Comparison of ENCODE assay signal across 8 cellular contexts in the genomic region with DNA sequence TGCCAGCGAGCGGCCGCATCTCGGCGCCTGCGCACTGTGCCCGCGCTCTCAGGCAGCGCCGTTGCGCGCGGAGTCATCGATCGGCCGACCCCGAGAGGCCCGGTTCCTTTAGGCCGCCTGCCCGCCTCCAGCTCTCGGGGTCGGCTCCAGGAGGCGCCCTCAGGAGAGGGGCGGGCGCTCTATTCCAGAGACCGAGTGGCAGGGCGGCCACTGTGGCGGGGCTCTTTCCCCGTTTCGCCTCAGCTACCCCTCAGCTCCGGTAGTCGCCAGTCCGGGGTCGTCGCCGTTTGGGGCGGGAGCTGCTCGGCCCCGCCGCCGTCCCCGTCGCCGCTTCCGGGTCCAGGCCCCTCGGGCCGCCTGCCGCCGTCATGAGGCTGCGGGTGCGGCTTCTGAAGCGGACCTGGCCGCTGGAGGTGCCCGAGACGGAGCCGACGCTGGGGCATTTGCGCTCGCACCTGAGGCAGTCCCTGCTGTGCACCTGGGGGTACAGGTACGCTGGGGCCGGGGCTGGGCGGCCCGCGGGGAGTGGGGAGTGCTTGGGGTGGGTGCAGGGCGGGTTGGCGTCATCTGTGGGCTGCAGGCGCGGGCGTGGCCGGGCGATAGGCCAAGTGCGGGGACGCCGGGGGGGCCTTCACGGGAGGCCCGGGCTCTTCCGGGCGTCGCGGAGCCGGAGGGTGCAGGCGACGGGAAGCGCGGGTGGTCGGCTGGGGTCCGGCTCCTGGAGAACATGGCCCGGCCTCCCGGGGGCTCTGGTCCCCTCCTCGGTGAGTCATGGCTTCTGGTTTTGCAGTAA. TPM values are rescaled to one million over a fixed set of nuclear protein-coding genes. Genes with fewer than 3 reads are reported as not detected.
DNase-seq lines count a peak whose midpoint lies in the region; ATAC-seq, FAIRE-seq and TF ChIP-seq lines count a peak whose summit lies in the region.

TSS of gene FBXO7 (plus strand) at position 177 of the 793 bp plus-strand sequence. CDS start at position 369, 192 bp downstream.

- H3K9me3 ChIP-seq in BE2C: no peaks in the 10 kb centered on the region

- ATAC-seq in HG03457 (IDR thresholded peaks at IDR 0.05; ENCODE audit: unreplicated experiment): peak; percentile 64
- peak; percentile 82 for ATAC-seq in left lobe of liver

- peak within 1 kb of the TSS; percentile 76 for H3K4me3 ChIP-seq in BE2C (ENCODE audit: low read depth, low read length)

- peaks cover 7% of the 10 kb centered on the region; the same call in 1 of the 2 replicates for H3K4me1 ChIP-seq in BE2C

- peak; percentile 95 for DNase-seq in BE2C
- DNase-seq in GM19239 (ENCODE audit: insufficient read length, low spot score): peak; percentile 64
- DNase-seq in NCI-H69 (lab: John Stamatoyannopoulos, UW): peak; percentile 97
- peak; percentile 81 for DNase-seq in activated CD4-positive, alpha-beta T cell treated with anti-CD3 and anti-CD28 coated beads, Interleukin-2, amount 50 U/mL, for 1 hour
- peak; percentile 87 for DNase-seq in dedifferentiated amniotic fluid mesenchymal stem cell (ENCODE audit: extremely low spot score)
- peak; percentile 92 for DNase-seq in left lobe of liver (ENCODE audit: low spot score)
- DNase-seq in stimulated activated CD4-positive, alpha-beta T cell treated with anti-CD3 and anti-CD28 coated beads, Interleukin-2, amount 100 ng/mL, for 4 hours (ENCODE audit: low read depth): peak; percentile 80

- peak; percentile 44 for TF ChIP-seq CTCF in BE2C (IDR thresholded peaks at IDR 0.05; ENCODE audit: low read depth, low read length)

- H3K36me3 ChIP-seq in BE2C: no peaks in the 10 kb centered on the region

- peak; percentile 79 for FAIRE-seq in GM19239 (lab: Jason Lieb, UNC)

- no peaks in the 10 kb centered on the region for H3K27me3 ChIP-seq in BE2C

RNA-seq across cellular contexts. Expression of gene FBXO7, which starts in this region (rescaled TPM):
- 95.6 TPM for polyA plus RNA-seq in BE2C (2012; ENCODE audit: insufficient read depth, insufficient read length, low read depth)
- total RNA-seq in left lobe of liver: 53.2 TPM

Comparison
In these comparisons a context has a peak if more than half of its experiments do, and no peak if none do; other contexts are left out.
1. Peak in every context shown above with its lines: DNase-seq, ATAC-seq and H3K4me3 ChIP-seq.